In the genomic region with DNA sequence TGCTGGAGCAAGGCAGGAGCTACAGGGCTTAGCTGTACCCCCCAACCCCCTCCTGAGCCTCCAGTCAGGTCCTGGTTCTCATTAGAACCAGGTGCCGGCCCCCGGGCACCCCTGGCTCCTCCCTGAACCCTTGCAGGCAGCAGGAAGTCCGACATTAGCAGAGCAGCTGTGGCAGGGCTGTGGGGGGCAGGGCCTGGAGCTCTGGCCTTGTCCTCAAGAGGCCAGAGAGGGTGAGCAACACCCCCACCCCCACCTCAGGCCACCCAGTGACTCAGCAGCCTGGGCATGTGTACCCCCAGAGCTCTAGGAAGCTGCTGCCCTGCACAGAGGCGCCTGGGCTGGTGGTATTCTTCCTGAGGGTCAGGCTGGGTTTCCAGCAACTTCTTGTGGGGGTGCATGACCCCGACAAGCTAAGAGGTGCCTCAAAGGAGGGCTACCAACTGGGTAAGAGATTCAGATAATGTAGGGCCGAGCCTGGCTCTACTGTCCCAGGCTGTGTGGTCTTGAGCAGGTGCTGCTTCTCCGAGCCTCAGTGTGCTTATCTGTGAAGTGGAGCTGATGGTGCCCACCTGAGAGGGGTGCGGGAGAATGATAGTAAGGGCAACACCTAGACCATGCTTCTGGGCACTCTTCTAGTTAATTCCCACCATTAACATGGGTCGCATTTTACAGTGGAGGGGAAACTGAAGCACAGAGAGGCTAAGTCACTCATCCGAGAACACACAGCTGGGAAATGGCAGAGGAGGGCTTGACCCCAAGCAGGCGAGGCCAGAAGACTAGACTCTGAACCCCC, we compare ENCODE assay signal across 8 cellular contexts. TPM values are rescaled to one million over a fixed set of nuclear protein-coding genes. Genes with fewer than 3 reads are reported as not detected.
DNase-seq lines count a peak whose midpoint lies in the region; FAIRE-seq and TF ChIP-seq lines count a peak whose summit lies in the region.

No MANE protein-coding gene starts in this region.

- H3K4me1 ChIP-seq in Peyer's patch = peaks cover 0 to 38% (median 0%) of the 10 kb centered on the region in 4 donors
- H3K4me1 ChIP-seq in subcutaneous abdominal adipose tissue (ENCODE audit: control insufficient read depth in 5 of 5, insufficient read depth in 5 of 5, low read length in 5 of 5) = peaks cover 22 to 95% (median 80%) of the 10 kb centered on the region in 5 donors

- DNase-seq in H54 (ENCODE audit: insufficient read length, low spot score) (peak; percentile 97), Peyer's patch (no peak), fibroblast of mammary gland (ENCODE audit: low read depth) (peak; percentile 81), NCI-H1092 treated with DMSO at 0.1 percent for 48 hours (lab: John Stamatoyannopoulos, UW) (no peak), retina (no peak), NCI-H2107 (lab: John Stamatoyannopoulos, UW) (no peak), GF-D8 (lab: John Stamatoyannopoulos, UW) (no peak)

- H3K36me3 ChIP-seq in Peyer's patch (peaks cover 0 to 8% (median 0%) of the 10 kb centered on the region in 3 donors), subcutaneous abdominal adipose tissue (ENCODE audit: control insufficient read depth in 5 of 5, insufficient read depth in 5 of 5, low read length in 5 of 5) (peaks cover 0 to 91% (median 73%) of the 10 kb centered on the region in 5 donors)

- TF ChIP-seq CTCF in Peyer's patch (IDR thresholded peaks at IDR 0.05) (no peak), fibroblast of mammary gland (conservative IDR thresholded peaks at IDR 0.05; ENCODE audit: control insufficient read depth, insufficient read depth, low read depth, low read length) (no peak)

- H3K4me3 ChIP-seq in Peyer's patch = no peak overlapping the region
- no peak overlapping the region for H3K4me3 ChIP-seq in fibroblast of mammary gland (ENCODE audit: control insufficient read depth, low read depth, low read length)
- H3K4me3 ChIP-seq in subcutaneous abdominal adipose tissue (ENCODE audit: low read depth in 1 of 5, low read length in 5 of 5) = no peak overlapping the region

- H3K9me3 ChIP-seq in Peyer's patch (no peaks in the 10 kb centered on the region), subcutaneous abdominal adipose tissue (ENCODE audit: control insufficient read depth in 5 of 5, low read length in 5 of 5) (no peaks in the 10 kb centered on the region)

- H3K27me3 ChIP-seq in Peyer's patch (no peaks in the 10 kb centered on the region), subcutaneous abdominal adipose tissue (ENCODE audit: control insufficient read depth in 5 of 5, insufficient read depth in 4 of 5, low read length in 5 of 5) (no peaks in the 10 kb centered on the region)

- TF ChIP-seq POLR2A in H54 (IDR thresholded peaks at IDR 0.05; ENCODE audit: low read depth, low read length) = no peak
- TF ChIP-seq POLR2A in Peyer's patch (IDR thresholded peaks at IDR 0.05) = no peak

- FAIRE-seq in H54 (lab: Jason Lieb, UNC) = no peak

- H3K27ac ChIP-seq in Peyer's patch (peak overlapping the region in 3 of 4 donors; percentile 11 to 82 (median 12)), subcutaneous abdominal adipose tissue (ENCODE audit: low read depth, low read length) (peak overlapping the region; percentile 65)

- no peak overlapping the region for H3K9ac ChIP-seq in subcutaneous abdominal adipose tissue (ENCODE audit: low read length in 5 of 5)

RNA-seq across cellular contexts. Expression of gene H1-8, which starts 16.0 kb away (rescaled TPM):
- not detected for total RNA-seq in Peyer's patch

RNA-seq across cellular contexts. Expression of gene RHO, which starts 30.5 kb away (rescaled TPM):
- total RNA-seq in Peyer's patch = not detected

RNA-seq across cellular contexts. Expression of gene PLXND1, which starts 47.5 kb away (rescaled TPM):
- total RNA-seq in Peyer's patch = 100 to 1,000 TPM in 1 of 4 donors, 10 to 100 TPM in 3; 13.1 to 305 (median 48.2) TPM

Comparison
In these comparisons a context has a peak if more than half of its experiments do, and no peak if none do; other contexts are left out.
1. DNase-seq: peak in H54 (single experiment) and fibroblast of mammary gland (single experiment); none in Peyer's patch (0 of 3), NCI-H1092 treated with DMSO at 0.1 percent for 48 hours (single experiment), retina (single experiment), NCI-H2107 (single experiment) and GF-D8 (single experiment).